In the genomic region with DNA sequence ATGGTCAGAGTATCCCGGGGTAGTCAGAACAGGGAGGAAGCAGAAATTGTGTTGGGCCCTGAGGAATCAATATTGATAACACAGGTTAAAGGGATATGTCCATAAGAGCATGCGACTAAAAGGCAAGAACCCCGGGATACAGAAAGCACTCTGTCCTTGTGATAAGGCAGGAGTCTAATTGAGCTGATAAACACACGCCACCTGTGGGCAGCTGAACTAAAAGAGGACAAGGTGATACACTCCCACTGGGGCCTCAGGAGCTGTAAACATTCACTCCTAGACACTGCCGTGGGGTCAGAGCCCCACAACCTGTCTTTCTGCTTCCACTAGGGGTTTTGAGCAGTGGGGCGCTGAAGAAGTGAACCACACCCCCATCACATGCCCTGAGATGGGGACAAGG, we compare ENCODE assay signal across 32 cellular contexts.
DNase-seq lines count a peak whose midpoint lies in the region; ATAC-seq, FAIRE-seq and TF ChIP-seq lines count a peak whose summit lies in the region.
"Had no signal": no experiment of that assay in that cellular context is flagged by ENCODE, and none has a peak within 500 bp of the region (broad histone marks: within the 10 kb centered on the region; RNA-seq: fewer than 3 reads in every experiment).

No MANE protein-coding gene starts in this region.

- H3K9ac ChIP-seq in kidney (ENCODE audit: low read length in 2 of 2), result no peak overlapping the region
- H3K9ac ChIP-seq: neural progenitor cell, parathyroid adenoma had no signal

- H3K9me3 ChIP-seq in A549 (0 out of 3 replicates have a peak, but pooled peaks cover 3% of the 10 kb centered on the region), right lobe of liver (no peaks in the 10 kb centered on the region), kidney (ENCODE audit: control insufficient read depth in 1 of 2, low read length in 2 of 2) (no peaks in the 10 kb centered on the region)
- H3K9me3 ChIP-seq: HAP-1, heart right ventricle, right atrium auricular region, spleen, thoracic aorta had no signal

- no peaks in the 10 kb centered on the region for H3K36me3 Mint-ChIP-seq in HFFc6 (ENCODE audit: low read depth)
- H3K36me3 Mint-ChIP-seq: activated naive CD4-positive, alpha-beta T cell treated with anti-CD3 and anti-CD28 coated beads, Interleukin-2, amount 50 U/mL, for 72 hours; neural progenitor cell had no signal

- no peak overlapping the region for H3K4me2 ChIP-seq in A549
- H3K4me2 ChIP-seq: neural progenitor cell had no signal

- TF ChIP-seq RAD21 in A549 (conservative IDR thresholded peaks at IDR 0.05 in 1 of 2, IDR thresholded peaks at IDR 0.05 in 1 of 2), result no peak

- no peak overlapping the region for H3K27ac Mint-ChIP-seq in HFFc6
- H3K27ac Mint-ChIP-seq: activated naive CD4-positive, alpha-beta T cell treated with anti-CD3 and anti-CD28 coated beads, Interleukin-2, amount 50 U/mL, for 72 hours; neural progenitor cell; stimulated activated naive CD8-positive, alpha-beta T cell treated with anti-CD3 and anti-CD28 coated beads, Interleukin-15, amount 100 ng/mL, for 72 hours; T-helper 2 cell treated with Interferon-gamma antibody and Interleukin-4, amounts not matched to agents 5 μg/mL and 100 μg/mL, for 36 hours had no signal

- H3K27me3 ChIP-seq in right lobe of liver, result no peaks in the 10 kb centered on the region
- H3K27me3 ChIP-seq: brain microvascular endothelial cell, heart right ventricle, neural progenitor cell, right atrium auricular region, spleen had no signal

- intact Hi-C loops in right lobe of liver (cut with DNase I) (no loop called here), kidney (cut with DNase I) (no loop called here)

- no peak for FAIRE-seq in A549 (lab: Jason Lieb, UNC)
- no peak for FAIRE-seq in kidney (lab: Jason Lieb, UNC)
- FAIRE-seq: endothelial cell of umbilical vein, frontal cortex, GM12891, RCC 7860, urothelium cell line had no signal

- H3K4me1 Mint-ChIP-seq in HFFc6 (ENCODE audit: low read depth), result no peaks in the 10 kb centered on the region
- H3K4me1 Mint-ChIP-seq: stimulated activated naive CD8-positive, alpha-beta T cell treated with anti-CD3 and anti-CD28 coated beads, Interleukin-15, amount 100 ng/mL, for 72 hours had no signal

- no peak overlapping the region for H3K27ac ChIP-seq in A549
- no peak overlapping the region for H3K27ac ChIP-seq in VCaP
- no peak overlapping the region for H3K27ac ChIP-seq in right lobe of liver
- no peak overlapping the region for H3K27ac ChIP-seq in kidney (ENCODE audit: low read depth in 2 of 2, low read length in 2 of 2)
- H3K27ac ChIP-seq: brain microvascular endothelial cell, heart right ventricle, neural progenitor cell, parathyroid adenoma, right atrium auricular region, spleen, thoracic aorta had no signal

- H3K4me1 ChIP-seq in A549, result no peaks in the 10 kb centered on the region
- no peaks in the 10 kb centered on the region for H3K4me1 ChIP-seq in right lobe of liver
- H3K4me1 ChIP-seq in kidney (ENCODE audit: control insufficient read depth in 1 of 2, insufficient read depth in 1 of 2, low read depth in 1 of 2, low read length in 2 of 2), result peaks cover 0 to 6% of the 10 kb centered on the region in 2 donors
- H3K4me1 ChIP-seq: neural progenitor cell, parathyroid adenoma, spleen had no signal

- no peak for TF ChIP-seq POLR2A in A549 (IDR thresholded peaks at IDR 0.05; ENCODE audit: low read length)
- TF ChIP-seq POLR2A in right lobe of liver (IDR thresholded peaks at IDR 0.05), result no peak

- H3K4me3 ChIP-seq in A549, result no peak overlapping the region
- no peak overlapping the region for H3K4me3 ChIP-seq in right lobe of liver
- no peak overlapping the region for H3K4me3 ChIP-seq in kidney (ENCODE audit: low read length in 2 of 2)
- H3K4me3 ChIP-seq: HAP-1, heart right ventricle, neural progenitor cell, right atrium auricular region, spleen, thoracic aorta had no signal

- no peaks in the 10 kb centered on the region for H3K9me3 Mint-ChIP-seq in HFFc6
- H3K9me3 Mint-ChIP-seq: stimulated activated naive CD8-positive, alpha-beta T cell treated with anti-CD3 and anti-CD28 coated beads, Interleukin-15, amount 100 ng/mL, for 72 hours; T-helper 2 cell treated with Interferon-gamma antibody and Interleukin-4, amounts not matched to agents 5 μg/mL and 100 μg/mL, for 36 hours had no signal

- WGBS in A549 (ENCODE audit: missing lambda C conversion rate), result 32% methylated on average over 6 of the region's 6 CpGs
- 46% methylated on average over 2 of the region's 6 CpGs for WGBS in right lobe of liver (ENCODE audit: insufficient coverage, low coverage, low lambda C conversion rate, missing lambda C conversion rate)

- ATAC-seq in A549, result peak; percentile 34 to 54; a peak in 2 of 6 replicates
- peak; percentile 63 to 74 (median 63) for ATAC-seq in right lobe of liver
- ATAC-seq in HG03097 (IDR thresholded peaks at IDR 0.05; ENCODE audit: low FRiP score, unreplicated experiment), result no peak
- ATAC-seq: activated naive CD4-positive, alpha-beta T cell treated with anti-CD3 and anti-CD28 coated beads, Interleukin-2, amount 50 U/mL, for 72 hours; heart right ventricle; stimulated activated naive CD8-positive, alpha-beta T cell treated with anti-CD3 and anti-CD28 coated beads, Interleukin-15, amount 100 ng/mL, for 72 hours had no signal

- no peak for TF ChIP-seq CTCF in A549 (IDR thresholded peaks at IDR 0.05)
- 0 out of 2 replicates have a peak, but pooled peaks have one; percentile 21 for TF ChIP-seq CTCF in HFFc6 (IDR thresholded peaks at IDR 0.05)
- TF ChIP-seq CTCF in VCaP (conservative IDR thresholded peaks at IDR 0.05), result peak; percentile 47
- TF ChIP-seq CTCF in right lobe of liver (IDR thresholded peaks at IDR 0.05), result peak in 1 of 4 donors; percentile 24
- no peak for TF ChIP-seq CTCF in kidney (IDR thresholded peaks at IDR 0.05; ENCODE audit: borderline replicate concordance, extremely low read depth, insufficient read depth)

- CTCF ChIA-PET in A549 (lab: Yijun Ruan, JAX), result interaction anchor here (0.8 to 1.3 kb wide), 5 partner anchors 47 to 1004 kb away, joined by 3 to 4 read pairs (median 3); no protein-coding TSS in a partner anchor

- POLR2A ChIA-PET in A549 (lab: Yijun Ruan, JAX), result no interaction called here

- TF ChIP-seq EP300 in A549 (IDR thresholded peaks at IDR 0.05), result no peak

- DNase-seq in A549 (ENCODE audit: low read depth in 1 of 2, low spot score in 1 of 2) (peak in 1 of 2 experiments; percentile 4), HFFc6 (no peak), right lobe of liver (peak in 1 of 3 donors; percentile 19), kidney (no peak), H4 (ENCODE audit: low spot score) (no peak)
- DNase-seq: activated CD4-positive, alpha-beta T cell treated with anti-CD3 and anti-CD28 coated beads for 4 hours; amygdala; brain microvascular endothelial cell; DMS53; heart right ventricle; Kasumi-1; mammary epithelial cell; NCI-H1694 treated with DMSO at 0.1 percent for 48 hours; NCI-H2171 treated with DMSO at 0.1 percent for 48 hours; NCI-H510A; SIG-M5; spleen; stimulated activated naive CD8-positive, alpha-beta T cell treated with anti-CD3 and anti-CD28 coated beads, Interleukin-15, amount 100 ng/mL, for 72 hours had no signal

- no peak overlapping the region for H3K4me3 Mint-ChIP-seq in HFFc6
- H3K4me3 Mint-ChIP-seq: neural progenitor cell; stimulated activated naive CD8-positive, alpha-beta T cell treated with anti-CD3 and anti-CD28 coated beads, Interleukin-15, amount 100 ng/mL, for 72 hours; T-helper 2 cell treated with Interferon-gamma antibody and Interleukin-4, amounts not matched to agents 5 μg/mL and 100 μg/mL, for 36 hours had no signal

- H3K36me3 ChIP-seq in right lobe of liver (no peaks in the 10 kb centered on the region), kidney (ENCODE audit: control insufficient read depth in 1 of 2, insufficient read depth in 2 of 2, low read length in 2 of 2) (no peaks in the 10 kb centered on the region)
- H3K36me3 ChIP-seq: brain microvascular endothelial cell, HAP-1, heart right ventricle, neural progenitor cell, right atrium auricular region, spleen, thoracic aorta had no signal

- peaks cover 14% of the 10 kb centered on the region for H3K27me3 Mint-ChIP-seq in HFFc6 (ENCODE audit: insufficient read depth)
- H3K27me3 Mint-ChIP-seq: stimulated activated naive CD8-positive, alpha-beta T cell treated with anti-CD3 and anti-CD28 coated beads, Interleukin-15, amount 100 ng/mL, for 72 hours had no signal

TF ChIP-seq in A549, 52 proteins besides CTCF, POLR2A, EP300 and RAD21 (continues in another document):
- TF ChIP-seq CBX8 (IDR thresholded peaks at IDR 0.05), result no peak
- TF ChIP-seq HOXB5 (CRISPR knock-in tag; IDR thresholded peaks at IDR 0.05), result no peak
- TF ChIP-seq GATA3 (IDR thresholded peaks at IDR 0.05; ENCODE audit: borderline replicate concordance), result no peak
- TF ChIP-seq, protein P1, sequence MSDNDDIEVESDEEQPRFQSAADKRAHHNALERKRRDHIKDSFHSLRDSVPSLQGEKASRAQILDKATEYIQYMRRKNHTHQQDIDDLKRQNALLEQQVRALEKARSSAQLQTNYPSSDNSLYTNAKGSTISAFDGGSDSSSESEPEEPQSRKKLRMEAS (IDR thresholded peaks at IDR 0.05), result no peak
- no peak for TF ChIP-seq ZNF302 (CRISPR knock-in tag; IDR thresholded peaks at IDR 0.05)
- no peak for TF ChIP-seq BHLHE40 (IDR thresholded peaks at IDR 0.05; ENCODE audit: low read depth, low read length)
- no peak for TF ChIP-seq NR3C1 (IDR thresholded peaks at IDR 0.05)
- TF ChIP-seq, protein P2, sequence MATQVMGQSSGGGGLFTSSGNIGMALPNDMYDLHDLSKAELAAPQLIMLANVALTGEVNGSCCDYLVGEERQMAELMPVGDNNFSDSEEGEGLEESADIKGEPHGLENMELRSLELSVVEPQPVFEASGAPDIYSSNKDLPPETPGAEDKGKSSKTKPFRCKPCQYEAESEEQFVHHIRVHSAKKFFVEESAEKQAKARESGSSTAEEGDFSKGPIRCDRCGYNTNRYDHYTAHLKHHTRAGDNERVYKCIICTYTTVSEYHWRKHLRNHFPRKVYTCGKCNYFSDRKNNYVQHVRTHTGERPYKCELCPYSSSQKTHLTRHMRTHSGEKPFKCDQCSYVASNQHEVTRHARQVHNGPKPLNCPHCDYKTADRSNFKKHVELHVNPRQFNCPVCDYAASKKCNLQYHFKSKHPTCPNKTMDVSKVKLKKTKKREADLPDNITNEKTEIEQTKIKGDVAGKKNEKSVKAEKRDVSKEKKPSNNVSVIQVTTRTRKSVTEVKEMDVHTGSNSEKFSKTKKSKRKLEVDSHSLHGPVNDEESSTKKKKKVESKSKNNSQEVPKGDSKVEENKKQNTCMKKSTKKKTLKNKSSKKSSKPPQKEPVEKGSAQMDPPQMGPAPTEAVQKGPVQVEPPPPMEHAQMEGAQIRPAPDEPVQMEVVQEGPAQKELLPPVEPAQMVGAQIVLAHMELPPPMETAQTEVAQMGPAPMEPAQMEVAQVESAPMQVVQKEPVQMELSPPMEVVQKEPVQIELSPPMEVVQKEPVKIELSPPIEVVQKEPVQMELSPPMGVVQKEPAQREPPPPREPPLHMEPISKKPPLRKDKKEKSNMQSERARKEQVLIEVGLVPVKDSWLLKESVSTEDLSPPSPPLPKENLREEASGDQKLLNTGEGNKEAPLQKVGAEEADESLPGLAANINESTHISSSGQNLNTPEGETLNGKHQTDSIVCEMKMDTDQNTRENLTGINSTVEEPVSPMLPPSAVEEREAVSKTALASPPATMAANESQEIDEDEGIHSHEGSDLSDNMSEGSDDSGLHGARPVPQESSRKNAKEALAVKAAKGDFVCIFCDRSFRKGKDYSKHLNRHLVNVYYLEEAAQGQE (IDR thresholded peaks at IDR 0.05), result no peak
- TF ChIP-seq EHF (CRISPR knock-in tag; IDR thresholded peaks at IDR 0.05), result no peak

Comparison
In these comparisons a context has a peak if more than half of its experiments do, and no peak if none do; other contexts are left out.
1. CTCF ChIP-seq: peak in HFFc6 (single experiment) and VCaP (single experiment); none in A549 (single experiment) and kidney (single experiment).